In genomic region chr21:44862869-44863685, GRCh38 we compare ENCODE assay signal across 16 cellular contexts.
"Had no signal": no experiment of that assay in that cellular context is flagged by ENCODE, and none has a peak within 500 bp of the region (broad histone marks: within the 10 kb centered on the region; RNA-seq: fewer than 3 reads in every experiment).

No MANE protein-coding gene starts in this region.

- H3K36me3 ChIP-seq: breast epithelium had no signal

- H3K27ac Mint-ChIP-seq: activated B cell treated with CpG ODN at 0.5 μM for 24 hours; activated naive CD8-positive, alpha-beta T cell treated with anti-CD3 and anti-CD28 coated beads, Interleukin-2, amount 10 ng/mL, durations not matched to agents 7 days and 5 days; memory B cell had no signal

- H3K9me3 Mint-ChIP-seq: activated B cell treated with CpG ODN at 0.5 μM for 24 hours; activated naive CD8-positive, alpha-beta T cell treated with anti-CD3 and anti-CD28 coated beads, Interleukin-2, amount 10 ng/mL, durations not matched to agents 7 days and 5 days; memory B cell; nephron had no signal

- DNase-seq: activated B cell treated with CpG ODN at 0.5 μM for 24 hours; activated CD4-positive, alpha-beta T cell treated with anti-CD3 and anti-CD28 coated beads, Interleukin-2, amount 50 U/mL, for 48 hours; activated naive CD8-positive, alpha-beta T cell treated with anti-CD3 and anti-CD28 coated beads, Interleukin-2, amount 10 ng/mL, durations not matched to agents 7 days and 5 days; anterior cingulate cortex; esophagus squamous epithelium; foreskin fibroblast; left ventricle myocardium inferior; SK-N-SH; stimulated activated CD4-positive, alpha-beta T cell treated with anti-CD3 and anti-CD28 coated beads, Interleukin-15, amount 100 ng/mL, for 24 hours; stimulated activated CD4-positive, alpha-beta T cell treated with anti-CD3 and anti-CD28 coated beads, Interleukin-4, amount 100 ng/mL, for 4 hours; tibial artery had no signal

- H3K9ac ChIP-seq: SK-N-SH had no signal

- H3K4me3 ChIP-seq: breast epithelium, esophagus squamous epithelium, heart left ventricle, left ventricle myocardium inferior, tibial artery had no signal

- H3K9me3 ChIP-seq: breast epithelium, esophagus squamous epithelium, heart left ventricle, left ventricle myocardium inferior, SK-N-SH, tibial artery had no signal

- H3K4me2 ChIP-seq: SK-N-SH had no signal

- H3K4me3 Mint-ChIP-seq: activated B cell treated with CpG ODN at 0.5 μM for 24 hours; activated naive CD8-positive, alpha-beta T cell treated with anti-CD3 and anti-CD28 coated beads, Interleukin-2, amount 10 ng/mL, durations not matched to agents 7 days and 5 days; memory B cell; nephron had no signal

- H3K27me3 Mint-ChIP-seq: activated B cell treated with CpG ODN at 0.5 μM for 24 hours; activated naive CD8-positive, alpha-beta T cell treated with anti-CD3 and anti-CD28 coated beads, Interleukin-2, amount 10 ng/mL, durations not matched to agents 7 days and 5 days; memory B cell had no signal

- H3K27ac ChIP-seq: breast epithelium, esophagus squamous epithelium, heart left ventricle, left ventricle myocardium inferior, tibial artery had no signal

- ATAC-seq: heart left ventricle, Right ventricle myocardium inferior had no signal

- H3K27me3 ChIP-seq: breast epithelium, esophagus squamous epithelium, heart left ventricle, tibial artery had no signal
